In the genomic region with DNA sequence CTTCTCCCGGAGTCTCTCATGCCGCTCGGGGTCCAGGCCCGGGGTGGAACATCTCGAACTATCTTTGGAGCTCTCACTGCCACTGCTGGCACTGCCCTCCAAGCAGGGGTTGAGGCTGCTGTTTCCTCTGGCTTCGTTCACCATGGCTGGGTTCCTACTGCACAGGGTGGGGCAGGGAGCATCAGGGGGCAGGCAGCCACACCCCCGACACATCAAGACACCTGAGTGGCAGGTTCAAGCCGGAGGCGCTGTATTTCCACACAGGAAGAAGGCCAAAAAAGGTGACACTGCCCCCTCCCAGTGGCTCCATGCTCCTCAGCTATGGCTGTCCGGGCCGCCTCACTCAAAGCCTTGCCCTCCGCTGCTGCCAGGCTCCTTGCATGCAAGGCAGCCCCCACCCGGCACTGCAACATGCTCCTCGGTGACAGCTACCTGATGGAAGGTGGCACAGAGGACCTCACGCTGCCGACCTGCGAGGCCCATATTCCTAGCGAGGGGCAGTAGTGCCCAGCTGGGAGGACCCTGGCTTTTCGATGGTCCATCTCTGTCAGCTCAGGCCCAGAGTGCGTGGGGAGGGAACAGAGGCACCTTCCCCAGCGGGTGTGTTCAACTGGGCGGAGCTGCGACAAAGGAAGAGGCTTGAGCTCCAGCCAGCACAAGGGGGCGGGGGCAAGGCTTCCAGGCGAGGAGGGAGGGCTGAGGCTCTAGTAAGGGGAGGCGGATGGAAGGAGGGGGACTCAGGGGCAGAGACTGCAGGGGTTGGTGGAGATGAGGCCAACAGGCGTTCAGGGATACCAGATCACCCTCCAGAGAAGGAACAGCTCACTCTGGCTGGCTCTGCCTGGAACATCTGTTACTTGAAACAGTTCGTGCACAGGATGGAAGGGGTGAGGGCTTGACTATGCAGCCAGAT, we compare ENCODE assay signal across 8 cellular contexts. TPM values are rescaled to one million over a fixed set of nuclear protein-coding genes. Genes with fewer than 3 reads are reported as not detected.
DNase-seq lines count a peak whose midpoint lies in the region; ATAC-seq and TF ChIP-seq lines count a peak whose summit lies in the region.

No MANE protein-coding gene starts in this region.

- H3K27me3 ChIP-seq in vagina, result no peaks in the 10 kb centered on the region

- POLR2A ChIA-PET in GM10248 (lab: Yijun Ruan, JAX), result interaction anchor here (0.7 to 1.8 kb wide), 2 partner anchors 106 to 1314 kb away, joined by 3 to 11 read pairs; no protein-coding TSS in a partner anchor

- ATAC-seq in HG02759 (IDR thresholded peaks at IDR 0.05; ENCODE audit: unreplicated experiment), result no peak

- peak overlapping the region; percentile 100 for H3K27ac ChIP-seq in vagina

- intact Hi-C loops in vagina (cut with DNase I), result loop anchor here (1.0 to 5.0 kb wide), 2 partner anchors 61 to 149 kb away; a partner anchor contains a TSS

- no peak for TF ChIP-seq CTCF in GM10248 (IDR thresholded peaks at IDR 0.05; ENCODE audit: control extremely low read depth, extremely low read depth, low read depth, missing control alignments)
- TF ChIP-seq CTCF in vagina (IDR thresholded peaks at IDR 0.05), result no peak

- DNase-seq in GM10248 (ENCODE audit: extremely low spot score) (peak; percentile 86), Kasumi-1 (lab: John Stamatoyannopoulos, UW) (peak; percentile 58 to 70), T-helper 22 cell (ENCODE audit: low read depth) (peak; percentile 68), astrocyte of the hippocampus (ENCODE audit: low read depth, low spot score) (peak; percentile 95), hypothalamus (lab: John Stamatoyannopoulos, UW) (peak in 38 of 51 donors; percentile 13 to 71 (median 44)), renal cortical epithelial cell (ENCODE audit: low read depth) (peak; percentile 90), vagina (ENCODE audit: extremely low spot score in 2 of 2) (no peak)

- H3K4me1 ChIP-seq in vagina, result peaks cover 63% of the 10 kb centered on the region

- peak overlapping the region; percentile 52 to 56 for H3K4me3 ChIP-seq in vagina

- peak in 1 of 2 donors; percentile 64 for TF ChIP-seq POLR2A in vagina (IDR thresholded peaks at IDR 0.05)

- H3K36me3 ChIP-seq in vagina, result peaks cover 0 to 24% of the 10 kb centered on the region in 2 donors

- H3K9me3 ChIP-seq in vagina, result no peaks in the 10 kb centered on the region

- CTCF ChIA-PET in GM10248 (lab: Yijun Ruan, JAX), result interaction anchor here (0.8 to 2.7 kb wide), 5 partner anchors 10 to 765 kb away, joined by 3 to 12 read pairs (median 4); no protein-coding TSS in a partner anchor

RNA-seq across cellular contexts. Expression of a gene that starts 2.5 kb away (rescaled TPM):
- 11.3 and 19.8 TPM in 2 replicates for total RNA-seq in renal cortical epithelial cell
- 47.9 TPM for total RNA-seq in vagina

RNA-seq across cellular contexts. Expression of a gene that starts 2.8 kb away (rescaled TPM):
- total RNA-seq in renal cortical epithelial cell, result 2.4 and 6.9 TPM in 2 replicates
- 19.2 TPM for total RNA-seq in vagina

RNA-seq across cellular contexts. Expression of a gene that starts 41.2 kb away (rescaled TPM):
- 0.25 TPM in 1 of 2 replicates, not detected in the other for total RNA-seq in renal cortical epithelial cell
- total RNA-seq in vagina, result not detected

RNA-seq across cellular contexts. Expression of a gene that starts 44.4 kb away (rescaled TPM):
- total RNA-seq in renal cortical epithelial cell (not detected in 2 replicates), vagina (not detected)

RNA-seq across cellular contexts. Expression of a gene that starts 55.5 kb away (rescaled TPM):
- total RNA-seq in renal cortical epithelial cell, result 1.2 TPM in 1 of 2 replicates, not detected in the other
- total RNA-seq in vagina, result not detected

Comparison
In these comparisons a context has a peak if more than half of its experiments do, and no peak if none do; other contexts are left out.
1. DNase-seq: peak in GM10248 (single experiment), Kasumi-1 (2 of 2), T-helper 22 cell (single experiment), astrocyte of the hippocampus (single experiment), hypothalamus (38 of 51) and renal cortical epithelial cell (single experiment); none in vagina (0 of 2).